Comparison of ENCODE assay signal across 29 cellular contexts in genomic region chr14:59695198-59695597, GRCh38.
DNase-seq lines count a peak whose midpoint lies in the region; ATAC-seq and TF ChIP-seq lines count a peak whose summit lies in the region.
"Had no signal": no experiment of that assay in that cellular context is flagged by ENCODE, and none has a peak within 500 bp of the region (broad histone marks: within the 10 kb centered on the region; RNA-seq: fewer than 3 reads in every experiment).

No MANE protein-coding gene starts in this region.

- DNase-seq in Ammon's horn (ENCODE audit: low spot score) (peak; percentile 7), amniotic epithelial cell (ENCODE audit: low read depth) (peak; percentile 66), hepatocyte (ENCODE audit: low spot score) (no peak), skeletal muscle cell (ENCODE audit: low read depth) (peak; percentile 9), ureter (ENCODE audit: low spot score) (no peak)
- DNase-seq in activated CD4-positive, alpha-beta T cell treated with anti-CD3 and anti-CD28 coated beads for 36 hours = no peak
- no peak for DNase-seq in effector memory CD8-positive, alpha-beta T cell
- DNase-seq: activated CD8-positive, alpha-beta memory T cell treated with anti-CD3 and anti-CD28 coated beads, Interleukin-2, amount 50 U/mL, for 48 hours; activated CD8-positive, alpha-beta T cell treated with anti-CD3 and anti-CD28 coated beads for 36 hours; activated naive CD4-positive, alpha-beta T cell treated with Interleukin-2 at 50 U/mL for 16 hours; brain microvascular endothelial cell; Calu3; CD4-positive, CD25-positive, alpha-beta regulatory T cell; DMS79; GDM1; Karpas-422; left lung; mesendoderm; NCI-H1436 treated with DMSO at 0.1 percent for 48 hours; NCI-H2081 treated with DMSO at 0.1 percent for 48 hours; NCI-H2227 treated with DMSO at 0.1 percent for 48 hours; right lobe of liver; stimulated activated CD4-positive, alpha-beta T cell treated with anti-CD3 and anti-CD28 coated beads, Interleukin-15, amount 100 ng/mL, for 24 hours; stimulated activated naive CD4-positive, alpha-beta T cell; uterus had no signal

- no peak for ATAC-seq in HG02870 (IDR thresholded peaks at IDR 0.05; ENCODE audit: unreplicated experiment)
- ATAC-seq in activated CD4-positive, alpha-beta T cell treated with anti-CD3 and anti-CD28 coated beads for 36 hours = no peak
- ATAC-seq in effector memory CD8-positive, alpha-beta T cell (replicated peaks) = no peak
- ATAC-seq: activated CD8-positive, alpha-beta T cell treated with anti-CD3 and anti-CD28 coated beads for 36 hours; left lung; right lobe of liver had no signal

- H3K27ac Mint-ChIP-seq in activated CD4-positive, alpha-beta T cell treated with anti-CD3 and anti-CD28 coated beads for 36 hours = no peak overlapping the region
- no peak overlapping the region for H3K27ac Mint-ChIP-seq in effector memory CD8-positive, alpha-beta T cell
- H3K27ac Mint-ChIP-seq: activated CD8-positive, alpha-beta T cell treated with anti-CD3 and anti-CD28 coated beads for 36 hours; activated T-helper 1 cell treated with anti-CD3 and anti-CD28 coated beads, Interleukin-12 subunit alpha, Interleukin-12 subunit beta, Interleukin-2, Interleukin-4 antibody, amounts not matched to agents 30 ng/mL and 10 ng/mL and 1 ng/mL, durations not matched to agents 14 hours and 24 hours and 36 hours; CD4-positive, CD25-positive, alpha-beta regulatory T cell; progenitor cell of endocrine pancreas; T-helper 2 cell treated with Interferon-gamma antibody and Interleukin-4, amounts not matched to agents 5 μg/mL and 100 μg/mL, for 36 hours had no signal

- no peak overlapping the region for H3K4me3 ChIP-seq in hepatocyte
- no peak overlapping the region for H3K4me3 ChIP-seq in skeletal muscle cell (ENCODE audit: low read depth, low read length)
- H3K4me3 ChIP-seq: left lung, right lobe of liver, uterus had no signal

- H3K4me2 ChIP-seq in hepatocyte = no peak overlapping the region

- H3K27me3 ChIP-seq in hepatocyte = no peaks in the 10 kb centered on the region
- H3K27me3 ChIP-seq: brain microvascular endothelial cell, left lung, right lobe of liver, uterus had no signal

- H3K36me3 ChIP-seq in hepatocyte (replicated peaks; ENCODE audit: insufficient read depth, low read depth) = no peaks in the 10 kb centered on the region
- H3K36me3 ChIP-seq: brain microvascular endothelial cell, left lung, right lobe of liver, uterus had no signal

- TF ChIP-seq CTCF in hepatocyte (IDR thresholded peaks at IDR 0.05; ENCODE audit: poor library complexity) = no peak

- no peak overlapping the region for H2AFZ ChIP-seq in hepatocyte

- peaks cover 6% of the 10 kb centered on the region for H3K27me3 Mint-ChIP-seq in activated CD4-positive, alpha-beta T cell treated with anti-CD3 and anti-CD28 coated beads for 36 hours
- H3K27me3 Mint-ChIP-seq in effector memory CD8-positive, alpha-beta T cell = peaks cover 0 to 4% of the 10 kb centered on the region in 2 donors
- H3K27me3 Mint-ChIP-seq: progenitor cell of endocrine pancreas had no signal

- peaks cover 1% of the 10 kb centered on the region for H3K9me3 Mint-ChIP-seq in activated CD4-positive, alpha-beta T cell treated with anti-CD3 and anti-CD28 coated beads for 36 hours (ENCODE audit: low read depth)
- H3K9me3 Mint-ChIP-seq in effector memory CD8-positive, alpha-beta T cell = peaks cover 0 to 4% of the 10 kb centered on the region in 2 donors
- H3K9me3 Mint-ChIP-seq: activated CD8-positive, alpha-beta T cell treated with anti-CD3 and anti-CD28 coated beads for 36 hours; activated T-helper 1 cell treated with anti-CD3 and anti-CD28 coated beads, Interleukin-12 subunit alpha, Interleukin-12 subunit beta, Interleukin-2, Interleukin-4 antibody, amounts not matched to agents 30 ng/mL and 10 ng/mL and 1 ng/mL, durations not matched to agents 14 hours and 24 hours and 36 hours; T-helper 2 cell treated with Interferon-gamma antibody and Interleukin-4, amounts not matched to agents 5 μg/mL and 100 μg/mL, for 36 hours had no signal

- H3K9me2 ChIP-seq in hepatocyte (replicated peaks; ENCODE audit: insufficient read depth) = no peaks in the 10 kb centered on the region

- no peaks in the 10 kb centered on the region for H3K79me2 ChIP-seq in hepatocyte

- CTCF ChIA-PET in activated CD4-positive, alpha-beta T cell treated with anti-CD3 and anti-CD28 coated beads for 36 hours (lab: Charles Lee) = interaction anchor here (1.4 kb wide), 1 partner anchor 13 kb away, joined by 4 read pairs; no protein-coding TSS in a partner anchor

- no peaks in the 10 kb centered on the region for H3K9me3 ChIP-seq in hepatocyte (ENCODE audit: low read depth)
- H3K9me3 ChIP-seq: right lobe of liver, uterus had no signal

- H3K4me1 Mint-ChIP-seq in activated CD4-positive, alpha-beta T cell treated with anti-CD3 and anti-CD28 coated beads for 36 hours = no peaks in the 10 kb centered on the region
- H3K4me1 Mint-ChIP-seq in effector memory CD8-positive, alpha-beta T cell (ENCODE audit: low read depth in 2 of 2) = no peaks in the 10 kb centered on the region
- H3K4me1 Mint-ChIP-seq: CD4-positive, CD25-positive, alpha-beta regulatory T cell had no signal

- intact Hi-C loops in activated CD4-positive, alpha-beta T cell treated with anti-CD3 and anti-CD28 coated beads for 36 hours (cut with DNase I, micrococcal nuclease) = no loop called here

- H3K27ac ChIP-seq in hepatocyte = peak overlapping the region; percentile 40
- H3K27ac ChIP-seq: brain microvascular endothelial cell, left lung, right lobe of liver, uterus had no signal

- H3K4me3 Mint-ChIP-seq in activated CD4-positive, alpha-beta T cell treated with anti-CD3 and anti-CD28 coated beads for 36 hours = no peak overlapping the region
- no peak overlapping the region for H3K4me3 Mint-ChIP-seq in effector memory CD8-positive, alpha-beta T cell
- H3K4me3 Mint-ChIP-seq: activated CD8-positive, alpha-beta T cell treated with anti-CD3 and anti-CD28 coated beads for 36 hours; activated T-helper 1 cell treated with anti-CD3 and anti-CD28 coated beads, Interleukin-12 subunit alpha, Interleukin-12 subunit beta, Interleukin-2, Interleukin-4 antibody, amounts not matched to agents 30 ng/mL and 10 ng/mL and 1 ng/mL, durations not matched to agents 14 hours and 24 hours and 36 hours; CD4-positive, CD25-positive, alpha-beta regulatory T cell; T-helper 2 cell treated with Interferon-gamma antibody and Interleukin-4, amounts not matched to agents 5 μg/mL and 100 μg/mL, for 36 hours had no signal

- WGBS in hepatocyte (ENCODE audit: low lambda C conversion rate, missing lambda C conversion rate) = 60% methylated on average over 5 of the region's 5 CpGs

- H4K20me1 ChIP-seq in hepatocyte (ENCODE audit: insufficient read depth, poor library complexity, severe bottlenecking) = no peaks in the 10 kb centered on the region

- POLR2A ChIA-PET in activated CD4-positive, alpha-beta T cell treated with anti-CD3 and anti-CD28 coated beads for 36 hours (lab: Charles Lee) = no interaction called here

- no peaks in the 10 kb centered on the region for H3K4me1 ChIP-seq in hepatocyte (ENCODE audit: insufficient read depth)
- H3K4me1 ChIP-seq: right lobe of liver, uterus had no signal

- no peaks in the 10 kb centered on the region for H3K36me3 Mint-ChIP-seq in activated CD4-positive, alpha-beta T cell treated with anti-CD3 and anti-CD28 coated beads for 36 hours (ENCODE audit: low read depth)
- no peaks in the 10 kb centered on the region for H3K36me3 Mint-ChIP-seq in effector memory CD8-positive, alpha-beta T cell (ENCODE audit: insufficient read depth)
- H3K36me3 Mint-ChIP-seq: CD4-positive, CD25-positive, alpha-beta regulatory T cell had no signal

Comparison
In these comparisons a context has a peak if more than half of its experiments do, and no peak if none do; other contexts are left out.
1. DNase-seq: peak in Ammon's horn (single experiment), amniotic epithelial cell (single experiment) and skeletal muscle cell (single experiment); none in hepatocyte (single experiment), activated CD4-positive, alpha-beta T cell treated with anti-CD3 and anti-CD28 coated beads for 36 hours (single experiment), effector memory CD8-positive, alpha-beta T cell (0 of 3) and ureter (single experiment).